Comparison of ENCODE assay signal across 1 cellular context in genomic region chr1:74344396-74344795, GRCh38.
TF ChIP-seq lines count a peak whose summit lies in the region.

No MANE protein-coding gene starts in this region.

TF ChIP-seq in SK-N-SH treated with all-trans-retinoic acid at 6 μM for 48 hours, 23 proteins besides CTCF, POLR2A, EP300 and RAD21 (continued from another document):
- TF ChIP-seq TSHZ2 (CRISPR knock-in tag; IDR thresholded peaks at IDR 0.05): no peak
